ENCODE assay signal across 1 cellular context in genomic region chrX:46544527-46544926, GRCh38.
TF ChIP-seq lines count a peak whose summit lies in the region.

No MANE protein-coding gene starts in this region.

TF ChIP-seq in GM12878, 131 proteins besides CTCF, POLR2A, EP300 and RAD21:
- TF ChIP-seq ZNF24 (IDR thresholded peaks at IDR 0.05), result peak; percentile 62; the same call in 1 of the 2 replicates
TF ChIP-seq in GM12878: peak in this region for 1; not testable (repeated sequence) for 130.
